8 cellular contexts compared by ENCODE assay signal in genomic region chr2:404581-404980, GRCh38.
"Had no signal": no experiment of that assay in that cellular context is flagged by ENCODE, and none has a peak within 500 bp of the region (broad histone marks: within the 10 kb centered on the region; RNA-seq: fewer than 3 reads in every experiment).

No MANE protein-coding gene starts in this region.

- H3K36me3 ChIP-seq: HAP-1 had no signal

- H3K27ac ChIP-seq: GM23248, HL-60 had no signal

- H3K9me3 ChIP-seq: HAP-1 had no signal

- H3K4me3 ChIP-seq: GM23248, HAP-1, K562 had no signal

- DNase-seq: GM23248, GOT3, H7, HFFc6, IMR-90 had no signal

- H3K27ac Mint-ChIP-seq: HFFc6 had no signal

- H3K4me1 ChIP-seq: HAP-1 had no signal

- H3K4me3 Mint-ChIP-seq: HFFc6 had no signal
